ENCODE assay signal across 22 cellular contexts in genomic region chr11:67126986-67127385, GRCh38.
"Had no signal": no experiment of that assay in that cellular context is flagged by ENCODE, and none has a peak within 500 bp of the region (broad histone marks: within the 10 kb centered on the region; RNA-seq: fewer than 3 reads in every experiment).

No MANE protein-coding gene starts in this region.

- H3K4me3 ChIP-seq: coronary artery, gastroesophageal sphincter, pancreas, right lobe of liver, skin epidermis, testis, upper lobe of left lung had no signal

- H3K27ac Mint-ChIP-seq: activated naive CD8-positive, alpha-beta T cell treated with anti-CD3 and anti-CD28 coated beads for 36 hours; stimulated activated naive B cell treated with anti-CD40 and anti-IgM and Interleukin-4, amounts not matched to agents 10 μg/mL and 1 μg/mL and 100 μg/mL, for 72 hours; T-helper 2 cell treated with Interferon-gamma antibody and Interleukin-4, amounts not matched to agents 5 μg/mL and 100 μg/mL, for 36 hours had no signal

- H3K9me3 ChIP-seq: gastroesophageal sphincter, pancreas, right lobe of liver, testis, upper lobe of left lung had no signal

- H3K27ac ChIP-seq: coronary artery, epithelial cell of prostate, gastroesophageal sphincter, pancreas, right lobe of liver, skin epidermis, testis, upper lobe of left lung, WERI-Rb-1 had no signal

- DNase-seq: activated CD4-positive, alpha-beta T cell treated with anti-CD3 and anti-CD28 coated beads for 1 hour; activated CD4-positive, alpha-beta T cell treated with anti-CD3 and anti-CD28 coated beads, Interleukin-2, amount 50 U/mL, for 1 hour; activated naive CD4-positive, alpha-beta T cell treated with Interleukin-2 at 50 U/mL for 16 hours; activated naive CD8-positive, alpha-beta T cell treated with anti-CD3 and anti-CD28 coated beads for 36 hours; activated T-cell treated with anti-CD3 and anti-CD28 coated beads, Interleukin-2, amount 50 U/mL, for 4 hours; hypothalamus; left ventricle myocardium superior; mammary epithelial cell; pancreas; stimulated activated CD4-positive, alpha-beta T cell treated with anti-CD3 and anti-CD28 coated beads, Interleukin-2, amount 100 ng/mL, for 24 hours; stimulated activated naive B cell treated with anti-CD40 and anti-IgM and Interleukin-4, amounts not matched to agents 10 μg/mL and 1 μg/mL and 100 μg/mL, for 72 hours; testis; upper lobe of left lung; WERI-Rb-1 had no signal

- ATAC-seq: activated T-cell treated with anti-CD3 and anti-CD28 coated beads, Interleukin-2, amount 50 U/mL, for 4 hours; gastroesophageal sphincter; left ventricle myocardium superior; pancreas; stimulated activated naive B cell treated with anti-CD40 and anti-IgM and Interleukin-4, amounts not matched to agents 10 μg/mL and 1 μg/mL and 100 μg/mL, for 72 hours had no signal

- H3K36me3 ChIP-seq: pancreas had no signal

- H3K27me3 Mint-ChIP-seq: activated naive CD8-positive, alpha-beta T cell treated with anti-CD3 and anti-CD28 coated beads for 36 hours; central memory CD8-positive, alpha-beta T cell; stimulated activated naive B cell treated with anti-CD40 and anti-IgM and Interleukin-4, amounts not matched to agents 10 μg/mL and 1 μg/mL and 100 μg/mL, for 72 hours had no signal

- H3K9me3 Mint-ChIP-seq: activated naive CD8-positive, alpha-beta T cell treated with anti-CD3 and anti-CD28 coated beads for 36 hours; activated T-cell treated with anti-CD3 and anti-CD28 coated beads, Interleukin-2, amount 50 U/mL, for 4 hours; central memory CD8-positive, alpha-beta T cell; nephron; stimulated activated naive B cell treated with anti-CD40 and anti-IgM and Interleukin-4, amounts not matched to agents 10 μg/mL and 1 μg/mL and 100 μg/mL, for 72 hours; T-helper 2 cell treated with Interferon-gamma antibody and Interleukin-4, amounts not matched to agents 5 μg/mL and 100 μg/mL, for 36 hours had no signal

- H3K4me3 Mint-ChIP-seq: activated naive CD8-positive, alpha-beta T cell treated with anti-CD3 and anti-CD28 coated beads for 36 hours; activated T-cell treated with anti-CD3 and anti-CD28 coated beads, Interleukin-2, amount 50 U/mL, for 4 hours; central memory CD8-positive, alpha-beta T cell; nephron; stimulated activated naive B cell treated with anti-CD40 and anti-IgM and Interleukin-4, amounts not matched to agents 10 μg/mL and 1 μg/mL and 100 μg/mL, for 72 hours; T-helper 2 cell treated with Interferon-gamma antibody and Interleukin-4, amounts not matched to agents 5 μg/mL and 100 μg/mL, for 36 hours had no signal
